In the genomic region with DNA sequence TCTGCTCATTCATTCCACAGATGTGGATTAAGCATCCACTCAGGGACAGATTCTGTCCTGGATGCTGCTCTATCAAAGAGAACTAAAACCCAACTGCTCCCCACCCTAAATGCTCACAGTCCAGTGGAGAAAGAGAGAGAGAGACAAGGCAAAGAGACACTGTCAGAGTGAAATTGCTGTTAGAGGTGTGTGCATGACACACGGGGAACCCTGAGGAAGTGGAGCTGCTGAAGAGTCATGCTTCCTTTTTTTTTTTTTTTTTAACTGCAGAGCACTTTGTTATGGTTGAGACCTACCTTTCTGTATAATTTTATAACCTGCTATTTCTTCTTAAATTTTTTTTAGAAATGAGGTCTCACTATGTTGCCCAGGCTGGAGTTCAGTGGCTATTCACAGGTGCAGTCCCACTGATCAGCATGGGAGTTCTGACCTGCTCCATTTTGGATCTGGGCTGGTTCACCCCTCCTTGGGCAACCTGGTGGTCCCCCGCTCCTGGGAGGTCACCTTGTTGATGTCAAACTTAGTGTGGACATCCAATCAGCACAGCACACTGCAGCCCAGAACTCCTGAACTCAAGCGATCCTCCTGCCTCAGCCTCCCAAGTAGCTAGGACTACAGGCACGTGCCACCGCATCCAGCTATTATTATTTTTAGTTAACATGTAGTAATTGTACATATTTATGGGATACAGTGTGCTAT, we compare ENCODE assay signal across 1 cellular context.
TF ChIP-seq lines count a peak whose summit lies in the region.

No MANE protein-coding gene starts in this region.

TF ChIP-seq in GM12878, 131 proteins besides CTCF, POLR2A, EP300 and RAD21 (continued from another document):
- peak; percentile 64 for TF ChIP-seq SPI1 (IDR thresholded peaks at IDR 0.05; ENCODE audit: borderline replicate concordance, insufficient read depth, low read depth, low read length)
- TF ChIP-seq SMC3 (IDR thresholded peaks at IDR 0.05; ENCODE audit: borderline replicate concordance, low read length) = peak; percentile 6; the same call in 1 of the 2 replicates
- no peak for TF ChIP-seq EZH2 (IDR thresholded peaks at IDR 0.05; ENCODE audit: borderline replicate concordance, control insufficient read depth, low read depth, low read length)
- peak; percentile 84; the same call in 1 of the 2 replicates for TF ChIP-seq ZNF384 (IDR thresholded peaks at IDR 0.05; ENCODE audit: borderline replicate concordance, low read depth, low read length)
- no peak for TF ChIP-seq SRF (IDR thresholded peaks at IDR 0.05; ENCODE audit: low read depth in 2 of 2, low read length in 2 of 2)
- 0 out of 2 replicates have a peak, but pooled peaks have one; percentile 23 for TF ChIP-seq RELB (IDR thresholded peaks at IDR 0.05; ENCODE audit: low read depth)
- peak in 1 of 2 experiments; percentile 13; a peak in 1 of 4 replicates for TF ChIP-seq IKZF2 (IDR thresholded peaks at IDR 0.05)
- no peak for TF ChIP-seq MLLT1 (IDR thresholded peaks at IDR 0.05)
- no peak for TF ChIP-seq E2F4 (IDR thresholded peaks at IDR 0.05; ENCODE audit: low read depth, low read length)
